13 cellular contexts compared by ENCODE assay signal in genomic region chr2:202660796-202661195, GRCh38.
"Had no signal": no experiment of that assay in that cellular context is flagged by ENCODE, and none has a peak within 500 bp of the region (broad histone marks: within the 10 kb centered on the region; RNA-seq: fewer than 3 reads in every experiment).

No MANE protein-coding gene starts in this region.

- H3K9me3 Mint-ChIP-seq: natural killer cell treated with Interleukin-12 subunit alpha and Interleukin-12 subunit beta and Interleukin-15 and Interleukin-18, amount 100 ng/mL, for 72 hours had no signal

- H3K9me3 ChIP-seq: breast epithelium, spleen, tibial artery had no signal

- H3K9ac ChIP-seq: parathyroid adenoma had no signal

- H3K4me1 ChIP-seq: breast epithelium had no signal

- H3K27me3 ChIP-seq: breast epithelium, spleen, tibial artery had no signal

- ATAC-seq: natural killer cell treated with Interleukin-12 subunit alpha and Interleukin-12 subunit beta and Interleukin-15 and Interleukin-18, amount 100 ng/mL, for 72 hours had no signal

- H3K27ac ChIP-seq: breast epithelium, coronary artery, parathyroid adenoma, SK-N-MC, tibial artery had no signal

- DNase-seq: activated CD4-positive, CD25-positive, alpha-beta regulatory T cell; activated naive CD4-positive, alpha-beta T cell; mesenchymal stem cell; spleen; stimulated activated CD4-positive, alpha-beta T cell treated with anti-CD3 and anti-CD28 coated beads, Interleukin-4, amount 100 ng/mL, for 4 hours; stimulated activated naive CD4-positive, alpha-beta T cell; substantia nigra; tibial artery had no signal

- H3K36me3 Mint-ChIP-seq: natural killer cell treated with Interleukin-12 subunit alpha and Interleukin-12 subunit beta and Interleukin-15 and Interleukin-18, amount 100 ng/mL, for 72 hours had no signal

- H2AFZ ChIP-seq: parathyroid adenoma had no signal

- H3K27ac Mint-ChIP-seq: natural killer cell treated with Interleukin-12 subunit alpha and Interleukin-12 subunit beta and Interleukin-15 and Interleukin-18, amount 100 ng/mL, for 72 hours had no signal

- H3K4me3 ChIP-seq: breast epithelium, coronary artery, SK-N-MC, spleen, tibial artery had no signal

- H3K27me3 Mint-ChIP-seq: natural killer cell treated with Interleukin-12 subunit alpha and Interleukin-12 subunit beta and Interleukin-15 and Interleukin-18, amount 100 ng/mL, for 72 hours had no signal

- H3K4me3 Mint-ChIP-seq: natural killer cell treated with Interleukin-12 subunit alpha and Interleukin-12 subunit beta and Interleukin-15 and Interleukin-18, amount 100 ng/mL, for 72 hours had no signal
